Comparison of ENCODE assay signal across 22 cellular contexts in the genomic region with DNA sequence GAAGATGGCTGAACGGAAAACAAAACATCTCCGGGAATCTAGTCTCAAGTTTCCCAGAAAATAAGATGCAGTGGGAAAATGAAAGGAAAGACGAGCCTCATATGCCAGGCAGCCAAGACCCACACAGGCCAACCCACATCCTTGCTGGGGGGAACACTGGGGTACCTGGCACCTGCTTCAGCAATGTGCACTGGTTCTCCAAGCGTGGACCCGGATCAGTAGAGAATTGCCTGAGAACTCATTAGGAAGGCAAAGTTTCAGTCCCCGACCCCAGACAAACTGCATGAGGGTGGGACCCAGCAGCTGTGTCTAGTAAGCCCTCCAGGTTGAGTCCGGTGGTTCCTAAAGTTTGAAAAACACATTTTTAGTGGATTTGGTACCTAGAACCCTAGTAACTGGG. TPM values are rescaled to one million over a fixed set of nuclear protein-coding genes. Genes with fewer than 3 reads are reported as not detected.
A peak's percentile ranks its signal among the peaks of the same experiment; 100 is the strongest.
DNase-seq lines count a peak whose midpoint lies in the region; ATAC-seq and TF ChIP-seq lines count a peak whose summit lies in the region.
"Had no signal": no experiment of that assay in that cellular context is flagged by ENCODE, and none has a peak within 500 bp of the region (broad histone marks: within the 10 kb centered on the region; RNA-seq: fewer than 3 reads in every experiment).

No MANE protein-coding gene starts in this region.

- H3K4me1 Mint-ChIP-seq in CD4-positive, CD25-positive, alpha-beta regulatory T cell, result peaks cover 34 to 99% (median 85%) of the 10 kb centered on the region in 4 donors
- H3K4me1 Mint-ChIP-seq in immature natural killer cell (peaks cover 99 to 100% of the 10 kb centered on the region in 2 donors), type B pancreatic cell (ENCODE audit: unreplicated experiment) (peaks cover 56% of the 10 kb centered on the region)

- peaks cover 100% of the 10 kb centered on the region for H3K4me1 ChIP-seq in CD4-positive, CD25-positive, alpha-beta regulatory T cell (ENCODE audit: control insufficient read depth, insufficient read depth, low read length, poor library complexity, severe bottlenecking)
- H3K4me1 ChIP-seq in OCI-LY1 (ENCODE audit: insufficient read depth, low read length, severe bottlenecking), result peaks cover 96% of the 10 kb centered on the region
- H3K4me1 ChIP-seq in spleen, result peaks cover 84 to 100% (median 99%) of the 10 kb centered on the region in 6 donors

- 83 to 96% (median 87%) methylated on average over 7 of the region's 7 CpGs for WGBS in spleen, 5 donors

- no peak overlapping the region for H3K4me3 ChIP-seq in CD4-positive, CD25-positive, alpha-beta regulatory T cell (ENCODE audit: low read depth, low read length)
- H3K4me3 ChIP-seq in OCI-LY1 (ENCODE audit: low read depth, low read length, poor library complexity, severe bottlenecking), result no peak overlapping the region
- H3K4me3 ChIP-seq in spleen, result no peak overlapping the region
- H3K4me3 ChIP-seq: breast epithelium, gastroesophageal sphincter, prostate gland, suprapubic skin had no signal

- no peaks in the 10 kb centered on the region for H3K9me3 ChIP-seq in CD4-positive, CD25-positive, alpha-beta regulatory T cell (ENCODE audit: control insufficient read depth in 2 of 2, low read length in 2 of 2)
- H3K9me3 ChIP-seq in OCI-LY1 (ENCODE audit: low read length) (no peaks in the 10 kb centered on the region), spleen (no peaks in the 10 kb centered on the region)
- H3K9me3 ChIP-seq: breast epithelium, gastroesophageal sphincter, prostate gland, suprapubic skin had no signal

- H3K36me3 Mint-ChIP-seq in CD4-positive, CD25-positive, alpha-beta regulatory T cell, result peaks cover 16% of the 10 kb centered on the region
- H3K36me3 Mint-ChIP-seq in immature natural killer cell (peaks cover 0 to 9% (median 7%) of the 10 kb centered on the region in 3 donors), type B pancreatic cell (peaks cover 5% of the 10 kb centered on the region)

- ATAC-seq in CD4-positive, CD25-positive, alpha-beta regulatory T cell (ENCODE audit: low read depth in 2 of 2), result no peak
- no peak for ATAC-seq in GM21390 (IDR thresholded peaks at IDR 0.05; ENCODE audit: unreplicated experiment)
- ATAC-seq: gastroesophageal sphincter, PC-3, WTC11 had no signal

- H3K9ac ChIP-seq in OCI-LY1 (ENCODE audit: low read length), result no peak overlapping the region

- H3K27ac ChIP-seq in CD4-positive, CD25-positive, alpha-beta regulatory T cell (ENCODE audit: insufficient read depth, low read length, poor library complexity, severe bottlenecking), result peak overlapping the region; percentile 97
- H3K27ac ChIP-seq in OCI-LY1 (ENCODE audit: low read depth, low read length, poor library complexity, severe bottlenecking) (peak overlapping the region; percentile 69), spleen (peak overlapping the region in 6 of 8 donors; percentile 12 to 95 (median 92))
- H3K27ac ChIP-seq: prostate gland had no signal

- no peaks in the 10 kb centered on the region for H3K9me2 ChIP-seq in OCI-LY1 (ENCODE audit: low read depth, low read length)

- H3K36me3 ChIP-seq in CD4-positive, CD25-positive, alpha-beta regulatory T cell (ENCODE audit: control insufficient read depth, insufficient read depth, low read length), result peaks cover 6% of the 10 kb centered on the region
- H3K36me3 ChIP-seq in OCI-LY1 (ENCODE audit: insufficient read depth, low read length), result peaks cover 43% of the 10 kb centered on the region
- peaks cover 0 to 20% (median 0%) of the 10 kb centered on the region in 6 donors for H3K36me3 ChIP-seq in spleen
- H3K36me3 ChIP-seq: breast epithelium, gastroesophageal sphincter, prostate gland, suprapubic skin had no signal

- no peak for TF ChIP-seq POLR2A in spleen (IDR thresholded peaks at IDR 0.05)

- H3K4me3 Mint-ChIP-seq in CD4-positive, CD25-positive, alpha-beta regulatory T cell, result peak overlapping the region in 2 of 4 donors; percentile 26 to 45
- peak overlapping the region in 3 of 5 donors; percentile 13 to 55 (median 16) for H3K4me3 Mint-ChIP-seq in immature natural killer cell
- no peak overlapping the region for H3K4me3 Mint-ChIP-seq in type B pancreatic cell
- H3K4me3 Mint-ChIP-seq: neural crest cell, WTC11 had no signal

- H4K20me1 ChIP-seq in OCI-LY1 (ENCODE audit: insufficient read depth, low read length), result no peaks in the 10 kb centered on the region

- peaks cover 49% of the 10 kb centered on the region for H3K79me2 ChIP-seq in OCI-LY1 (ENCODE audit: insufficient read depth, low read length)

- no peaks in the 10 kb centered on the region for H3K27me3 ChIP-seq in CD4-positive, CD25-positive, alpha-beta regulatory T cell (ENCODE audit: control insufficient read depth, insufficient read depth, low read length)
- H3K27me3 ChIP-seq in OCI-LY1 (ENCODE audit: insufficient read depth, low read length) (no peaks in the 10 kb centered on the region), spleen (replicated peaks in 1 of 7) (no peaks in the 10 kb centered on the region)
- H3K27me3 ChIP-seq: breast epithelium, gastroesophageal sphincter, suprapubic skin had no signal

- H3K4me2 ChIP-seq in OCI-LY1 (ENCODE audit: low read length), result peak overlapping the region; percentile 30; the same call in 1 of the 2 replicates

- no peaks in the 10 kb centered on the region for H3K9me3 Mint-ChIP-seq in CD4-positive, CD25-positive, alpha-beta regulatory T cell
- H3K9me3 Mint-ChIP-seq in immature natural killer cell, result no peaks in the 10 kb centered on the region
- H3K9me3 Mint-ChIP-seq in type B pancreatic cell, result no peaks in the 10 kb centered on the region
- H3K9me3 Mint-ChIP-seq: neural crest cell, WTC11 had no signal

- TF ChIP-seq CTCF in OCI-LY1 (IDR thresholded peaks at IDR 0.05; ENCODE audit: low read length) (no peak), spleen (IDR thresholded peaks at IDR 0.05 in 8 of 11, conservative IDR thresholded peaks at IDR 0.05 in 3 of 11) (no peak), type B pancreatic cell (conservative IDR thresholded peaks at IDR 0.05) (no peak)

- H3K27me3 Mint-ChIP-seq in CD4-positive, CD25-positive, alpha-beta regulatory T cell, result no peaks in the 10 kb centered on the region
- H3K27me3 Mint-ChIP-seq in immature natural killer cell (ENCODE audit: low read depth in 3 of 3), result peaks cover 13 to 45% (median 25%) of the 10 kb centered on the region in 3 donors
- no peaks in the 10 kb centered on the region for H3K27me3 Mint-ChIP-seq in type B pancreatic cell

- no peak overlapping the region for H2AFZ ChIP-seq in OCI-LY1 (ENCODE audit: low read length)

- intact Hi-C loops in spleen (cut with DNase I; ENCODE audit: low total_unique reads) (no loop called here), cardiac septum (cut with DNase I) (no loop called here)

- DNase-seq in CD4-positive, CD25-positive, alpha-beta regulatory T cell, result no peak
- DNase-seq in immature natural killer cell (no peak), spleen (peak; percentile 42), cardiac septum (ENCODE audit: low spot score) (no peak), SHP77 (lab: John Stamatoyannopoulos, UW) (no peak), type B pancreatic cell (ENCODE audit: extremely low spot score, unreplicated experiment) (no peak)
- DNase-seq: GDM1, HCEC 1CT, mesendoderm, NCI-H146, NCI-H2171, NCI-H748 treated with DMSO at 0.1 percent for 48 hours, PC-3, T-helper 2 cell had no signal

- peak overlapping the region; percentile 92 to 99 (median 97) for H3K27ac Mint-ChIP-seq in CD4-positive, CD25-positive, alpha-beta regulatory T cell
- H3K27ac Mint-ChIP-seq in immature natural killer cell (peak overlapping the region; percentile 98 to 100 (median 100)), type B pancreatic cell (no peak overlapping the region)
- H3K27ac Mint-ChIP-seq: WTC11 had no signal

- peaks cover 2% of the 10 kb centered on the region; the same call in 1 of the 2 replicates for H3F3A ChIP-seq in OCI-LY1 (ENCODE audit: insufficient read depth, low read length)

RNA-seq across cellular contexts. Expression of a gene that starts 18.4 kb away (rescaled TPM):
- total RNA-seq in CD4-positive, CD25-positive, alpha-beta regulatory T cell, result 116 TPM
- 10 to 100 TPM in 3 of 4 donors, 1 to 10 TPM in 1; 5.8 to 22.2 (median 14.4) TPM for polyA plus RNA-seq in CD4-positive, CD25-positive, alpha-beta regulatory T cell
- polyA plus RNA-seq in immature natural killer cell, result 10 to 100 TPM; 12.1 to 62.1 (median 23.8) TPM
- total RNA-seq in spleen, result 10 to 100 TPM; 43.8 to 94.0 (median 68.9) TPM
- 10 to 100 TPM; 13.3 to 35.2 (median 20.0) TPM for polyA plus RNA-seq in spleen
- total RNA-seq in cardiac septum, result 18.5 TPM
- 25.9 and 35.9 TPM in 2 replicates for total RNA-seq in type B pancreatic cell (ENCODE audit: low replicate concordance)
